Comparison of ENCODE assay signal across 22 cellular contexts in genomic region chr6:28215425-28215824, GRCh38. TPM values are rescaled to one million over a fixed set of nuclear protein-coding genes. Genes with fewer than 3 reads are reported as not detected.
DNase-seq lines count a peak whose midpoint lies in the region; ATAC-seq and TF ChIP-seq lines count a peak whose summit lies in the region.
"Had no signal": no experiment of that assay in that cellular context is flagged by ENCODE, and none has a peak within 500 bp of the region (broad histone marks: within the 10 kb centered on the region; RNA-seq: fewer than 3 reads in every experiment).

No MANE protein-coding gene starts in this region.

- no peak overlapping the region for H3K27ac ChIP-seq in esophagus muscularis mucosa (replicated peaks in 1 of 4)
- H3K27ac ChIP-seq: skin epidermis, uterus had no signal

- H3K36me3 ChIP-seq in skeletal muscle satellite cell (ENCODE audit: insufficient read depth, low read length) (no peaks in the 10 kb centered on the region), H7 (replicated peaks; ENCODE audit: control insufficient read depth, insufficient read depth, low read length) (no peaks in the 10 kb centered on the region), esophagus muscularis mucosa (no peaks in the 10 kb centered on the region)
- H3K36me3 ChIP-seq: uterus had no signal

- peak overlapping the region; percentile 3 for H3K4me2 ChIP-seq in skeletal muscle satellite cell (ENCODE audit: low read length)

- TF ChIP-seq POLR2A in esophagus muscularis mucosa (IDR thresholded peaks at IDR 0.05; ENCODE audit: low read depth): no peak

- intact Hi-C loops in esophagus muscularis mucosa (cut with DNase I): no loop called here

- peaks cover 8% of the 10 kb centered on the region for H3K4me1 ChIP-seq in skeletal muscle satellite cell (ENCODE audit: control insufficient read depth, insufficient read depth, low read length)
- H3K4me1 ChIP-seq in esophagus muscularis mucosa: peaks cover 10 to 29% (median 17%) of the 10 kb centered on the region in 4 donors
- H3K4me1 ChIP-seq: uterus had no signal

- peaks cover 27% of the 10 kb centered on the region for H3K27me3 ChIP-seq in skeletal muscle satellite cell (ENCODE audit: control insufficient read depth, insufficient read depth, low read length)
- H3K27me3 ChIP-seq in H7 (ENCODE audit: control insufficient read depth, insufficient read depth, low read length): peaks cover 21% of the 10 kb centered on the region
- peaks cover 0 to 63% (median 31%) of the 10 kb centered on the region in 4 donors for H3K27me3 ChIP-seq in esophagus muscularis mucosa

- ATAC-seq in activated naive CD8-positive, alpha-beta T cell treated with anti-CD3 and anti-CD28 coated beads, Interleukin-2, amount 10 ng/mL, durations not matched to agents 7 days and 5 days (ENCODE audit: low read depth): no peak
- ATAC-seq in activated naive CD8-positive, alpha-beta T cell treated with anti-CD3 and anti-CD28 coated beads, Interleukin-2, amount 50 U/mL, for 24 hours: no peak
- ATAC-seq: activated T-cell treated with anti-CD3 and anti-CD28 coated beads, Interleukin-2, amount 50 U/mL, for 4 hours; Right ventricle myocardium inferior had no signal

- WGBS in esophagus muscularis mucosa: 66% methylated on average over 8 of the region's 8 CpGs

- no peak for TF ChIP-seq CTCF in fibroblast of mammary gland (conservative IDR thresholded peaks at IDR 0.05; ENCODE audit: control insufficient read depth, insufficient read depth, low read depth, low read length)
- TF ChIP-seq CTCF in esophagus muscularis mucosa (IDR thresholded peaks at IDR 0.05): no peak

- H3K9me3 ChIP-seq in skeletal muscle satellite cell (replicated peaks; ENCODE audit: low read length): no peaks in the 10 kb centered on the region
- H3K9me3 ChIP-seq in esophagus muscularis mucosa: no peaks in the 10 kb centered on the region
- H3K9me3 ChIP-seq: uterus had no signal

- POLR2A ChIA-PET in activated naive CD8-positive, alpha-beta T cell treated with anti-CD3 and anti-CD28 coated beads, Interleukin-2, amount 10 ng/mL, durations not matched to agents 7 days and 5 days (lab: Charles Lee): no interaction called here

- H3K27me3 Mint-ChIP-seq in activated naive CD8-positive, alpha-beta T cell treated with anti-CD3 and anti-CD28 coated beads, Interleukin-2, amount 10 ng/mL, durations not matched to agents 7 days and 5 days: peaks cover 84% of the 10 kb centered on the region
- peaks cover 89% of the 10 kb centered on the region for H3K27me3 Mint-ChIP-seq in activated naive CD8-positive, alpha-beta T cell treated with anti-CD3 and anti-CD28 coated beads, Interleukin-2, amount 50 U/mL, for 24 hours
- H3K27me3 Mint-ChIP-seq in T-helper 2 cell treated with Interferon-gamma antibody and Interleukin-4, amounts not matched to agents 5 μg/mL and 100 μg/mL, for 36 hours (ENCODE audit: low read depth): peaks cover 76% of the 10 kb centered on the region

- peak overlapping the region; percentile 32 for H3K4me3 Mint-ChIP-seq in activated naive CD8-positive, alpha-beta T cell treated with anti-CD3 and anti-CD28 coated beads, Interleukin-2, amount 10 ng/mL, durations not matched to agents 7 days and 5 days
- H3K4me3 Mint-ChIP-seq in activated naive CD8-positive, alpha-beta T cell treated with anti-CD3 and anti-CD28 coated beads, Interleukin-2, amount 50 U/mL, for 24 hours: no peak overlapping the region
- H3K4me3 Mint-ChIP-seq in T-helper 2 cell treated with Interferon-gamma antibody and Interleukin-4, amounts not matched to agents 5 μg/mL and 100 μg/mL, for 36 hours: peak overlapping the region; percentile 5
- H3K4me3 Mint-ChIP-seq: activated T-cell treated with anti-CD3 and anti-CD28 coated beads, Interleukin-2, amount 50 U/mL, for 4 hours; H9 had no signal

- H3K4me1 Mint-ChIP-seq in activated naive CD8-positive, alpha-beta T cell treated with anti-CD3 and anti-CD28 coated beads, Interleukin-2, amount 10 ng/mL, durations not matched to agents 7 days and 5 days: peaks cover 24% of the 10 kb centered on the region
- peaks cover 23% of the 10 kb centered on the region for H3K4me1 Mint-ChIP-seq in activated naive CD8-positive, alpha-beta T cell treated with anti-CD3 and anti-CD28 coated beads, Interleukin-2, amount 50 U/mL, for 24 hours
- H3K4me1 Mint-ChIP-seq in T-helper 2 cell treated with Interferon-gamma antibody and Interleukin-4, amounts not matched to agents 5 μg/mL and 100 μg/mL, for 36 hours (ENCODE audit: low read depth): peaks cover 31% of the 10 kb centered on the region

- TF ChIP-seq EP300 in esophagus muscularis mucosa (IDR thresholded peaks at IDR 0.05): no peak

- no peak overlapping the region for H3K9ac ChIP-seq in skeletal muscle satellite cell (ENCODE audit: low read depth, low read length)

- no peaks in the 10 kb centered on the region for H3K36me3 Mint-ChIP-seq in activated naive CD8-positive, alpha-beta T cell treated with anti-CD3 and anti-CD28 coated beads, Interleukin-2, amount 10 ng/mL, durations not matched to agents 7 days and 5 days
- peaks cover 3% of the 10 kb centered on the region for H3K36me3 Mint-ChIP-seq in activated naive CD8-positive, alpha-beta T cell treated with anti-CD3 and anti-CD28 coated beads, Interleukin-2, amount 50 U/mL, for 24 hours (ENCODE audit: low read depth)
- H3K36me3 Mint-ChIP-seq in T-helper 2 cell treated with Interferon-gamma antibody and Interleukin-4, amounts not matched to agents 5 μg/mL and 100 μg/mL, for 36 hours (ENCODE audit: low read depth): no peaks in the 10 kb centered on the region

- no peak for DNase-seq in activated naive CD8-positive, alpha-beta T cell treated with anti-CD3 and anti-CD28 coated beads, Interleukin-2, amount 10 ng/mL, durations not matched to agents 7 days and 5 days
- DNase-seq in activated naive CD8-positive, alpha-beta T cell treated with anti-CD3 and anti-CD28 coated beads, Interleukin-2, amount 50 U/mL, for 24 hours: no peak
- no peak for DNase-seq in T-helper 2 cell treated with Interferon-gamma antibody and Interleukin-4, amounts not matched to agents 5 μg/mL and 100 μg/mL, for 36 hours (ENCODE audit: low spot score)
- DNase-seq in fibroblast of mammary gland (ENCODE audit: low read depth) (peak; percentile 56), H7 (no peak), esophagus muscularis mucosa (ENCODE audit: extremely low spot score) (no peak), NCI-H146 (lab: John Stamatoyannopoulos, UW) (no peak)
- DNase-seq: ACHN; activated CD4-positive, alpha-beta T cell treated with anti-CD3 and anti-CD28 coated beads, Interleukin-2, amount 50 U/mL, for 1 hour; activated T-cell treated with anti-CD3 and anti-CD28 coated beads, Interleukin-2, amount 50 U/mL, for 4 hours; anterior cingulate cortex; COR-L47; H9; KG1; NCI-H187; stimulated activated naive CD4-positive, alpha-beta T cell treated with Interleukin-2 at 50 U/mL for 16 hours; T1000; uterus had no signal

- no peak overlapping the region for H3K27ac Mint-ChIP-seq in activated naive CD8-positive, alpha-beta T cell treated with anti-CD3 and anti-CD28 coated beads, Interleukin-2, amount 10 ng/mL, durations not matched to agents 7 days and 5 days
- no peak overlapping the region for H3K27ac Mint-ChIP-seq in activated naive CD8-positive, alpha-beta T cell treated with anti-CD3 and anti-CD28 coated beads, Interleukin-2, amount 50 U/mL, for 24 hours
- no peak overlapping the region for H3K27ac Mint-ChIP-seq in T-helper 2 cell treated with Interferon-gamma antibody and Interleukin-4, amounts not matched to agents 5 μg/mL and 100 μg/mL, for 36 hours
- H3K27ac Mint-ChIP-seq: H9 had no signal

- H3K9me3 Mint-ChIP-seq in activated naive CD8-positive, alpha-beta T cell treated with anti-CD3 and anti-CD28 coated beads, Interleukin-2, amount 10 ng/mL, durations not matched to agents 7 days and 5 days: no peaks in the 10 kb centered on the region
- no peaks in the 10 kb centered on the region for H3K9me3 Mint-ChIP-seq in activated naive CD8-positive, alpha-beta T cell treated with anti-CD3 and anti-CD28 coated beads, Interleukin-2, amount 50 U/mL, for 24 hours
- H3K9me3 Mint-ChIP-seq in T-helper 2 cell treated with Interferon-gamma antibody and Interleukin-4, amounts not matched to agents 5 μg/mL and 100 μg/mL, for 36 hours: no peaks in the 10 kb centered on the region
- H3K9me3 Mint-ChIP-seq: activated T-cell treated with anti-CD3 and anti-CD28 coated beads, Interleukin-2, amount 50 U/mL, for 4 hours had no signal

- peak overlapping the region; percentile 15 for H3K4me3 ChIP-seq in fibroblast of mammary gland (ENCODE audit: control insufficient read depth, low read depth, low read length)
- no peak overlapping the region for H3K4me3 ChIP-seq in skeletal muscle satellite cell (ENCODE audit: low read length)
- H3K4me3 ChIP-seq in H7 (ENCODE audit: insufficient read depth, low read depth, low read length): no peak overlapping the region
- H3K4me3 ChIP-seq in esophagus muscularis mucosa: no peak overlapping the region
- H3K4me3 ChIP-seq: lung, uterus had no signal

RNA-seq across cellular contexts. Expression of gene ZSCAN9, which starts 9.7 kb away (rescaled TPM):
- total RNA-seq in activated naive CD8-positive, alpha-beta T cell treated with anti-CD3 and anti-CD28 coated beads, Interleukin-2, amount 10 ng/mL, durations not matched to agents 7 days and 5 days: 1 to 10 TPM; 9.0 to 9.7 TPM
- total RNA-seq in skeletal muscle satellite cell (2012; rRNA removed): 6.3 and 9.2 TPM in 2 replicates
- 15.6 and 20.4 TPM in 2 replicates for total RNA-seq in H7 (2014; rRNA removed; shearing (Covaris generic))
- 10 to 100 TPM; 11.4 to 15.4 (median 12.0) TPM for total RNA-seq in esophagus muscularis mucosa

RNA-seq across cellular contexts. Expression of gene ZKSCAN4, which starts 36.6 kb away (rescaled TPM):
- 10 to 100 TPM; 10.5 to 11.3 TPM for total RNA-seq in activated naive CD8-positive, alpha-beta T cell treated with anti-CD3 and anti-CD28 coated beads, Interleukin-2, amount 10 ng/mL, durations not matched to agents 7 days and 5 days
- total RNA-seq in skeletal muscle satellite cell (2012; rRNA removed): 3.8 and 3.9 TPM in 2 replicates
- total RNA-seq in H7 (2014; rRNA removed; shearing (Covaris generic)): 5.6 and 6.7 TPM in 2 replicates
- total RNA-seq in esophagus muscularis mucosa: 1 to 10 TPM; 1.7 to 5.4 (median 4.4) TPM

RNA-seq across cellular contexts. Expression of gene NKAPL, which starts 43.7 kb away (rescaled TPM):
- total RNA-seq in activated naive CD8-positive, alpha-beta T cell treated with anti-CD3 and anti-CD28 coated beads, Interleukin-2, amount 10 ng/mL, durations not matched to agents 7 days and 5 days: not detected
- total RNA-seq in skeletal muscle satellite cell (2012; rRNA removed): 1.3 and 1.5 TPM in 2 replicates
- total RNA-seq in H7 (2014; rRNA removed; shearing (Covaris generic)): not detected in 2 replicates
- total RNA-seq in esophagus muscularis mucosa: 1 to 10 TPM; 2.8 to 6.7 (median 4.7) TPM
- total RNA-seq: H9 had no signal

RNA-seq across cellular contexts. Expression of gene ZSCAN26, which starts 51.5 kb away (rescaled TPM):
- total RNA-seq in activated naive CD8-positive, alpha-beta T cell treated with anti-CD3 and anti-CD28 coated beads, Interleukin-2, amount 10 ng/mL, durations not matched to agents 7 days and 5 days: 10 to 100 TPM; 13.1 to 14.5 TPM
- total RNA-seq in skeletal muscle satellite cell (2012; rRNA removed): 8.6 and 8.7 TPM in 2 replicates
- total RNA-seq in H7 (2014; rRNA removed; shearing (Covaris generic)): 11.0 and 14.8 TPM in 2 replicates
- 10 to 100 TPM; 15.1 to 28.2 (median 24.1) TPM for total RNA-seq in esophagus muscularis mucosa
